ENCODE assay signal across 11 cellular contexts in the genomic region with DNA sequence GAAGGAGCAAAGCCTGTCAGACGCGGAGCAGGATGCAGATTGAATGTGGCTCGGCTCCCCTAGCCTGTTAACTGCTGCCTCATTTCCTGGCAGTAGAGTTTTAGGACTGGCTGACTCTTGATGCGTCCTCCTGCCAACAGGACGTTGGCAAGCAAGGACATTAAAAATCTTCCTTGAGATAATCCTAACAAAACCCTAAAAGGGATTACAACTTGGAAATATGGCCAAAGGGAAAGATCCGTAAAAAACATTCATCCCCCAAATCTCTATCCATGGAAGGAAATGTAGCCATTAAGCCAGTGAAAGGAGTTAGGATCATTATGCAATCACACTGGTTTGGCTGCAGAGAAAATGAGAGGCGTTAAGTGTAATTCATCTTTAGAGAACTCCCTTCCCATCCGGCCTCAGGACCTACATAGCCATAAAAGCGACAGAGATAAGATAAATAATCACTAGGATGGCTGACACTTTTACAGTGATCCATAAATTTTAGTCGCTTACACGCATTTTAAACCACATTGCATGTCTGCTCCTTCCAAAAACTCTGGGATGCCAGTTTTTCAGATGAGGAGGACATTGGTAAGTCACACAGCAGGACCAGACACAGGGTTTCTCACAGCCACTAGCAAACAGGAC. TPM values are rescaled to one million over a fixed set of nuclear protein-coding genes. Genes with fewer than 3 reads are reported as not detected.
A peak's percentile ranks its signal among the peaks of the same experiment; 100 is the strongest.
DNase-seq lines count a peak whose midpoint lies in the region; ATAC-seq and TF ChIP-seq lines count a peak whose summit lies in the region.
"Had no signal": no experiment of that assay in that cellular context is flagged by ENCODE, and none has a peak within 500 bp of the region (broad histone marks: within the 10 kb centered on the region; RNA-seq: fewer than 3 reads in every experiment).

No MANE protein-coding gene starts in this region.

- H3K27ac Mint-ChIP-seq in natural killer cell treated with Interleukin-12 subunit alpha and Interleukin-12 subunit beta and Interleukin-15 and Interleukin-18, amount 100 ng/mL, for 72 hours: no peak overlapping the region
- no peak overlapping the region for H3K27ac Mint-ChIP-seq in activated naive CD8-positive, alpha-beta T cell treated with anti-CD3 and anti-CD28 coated beads, Interleukin-2, amount 50 U/mL, for 24 hours

- H3K36me3 Mint-ChIP-seq in natural killer cell treated with Interleukin-12 subunit alpha and Interleukin-12 subunit beta and Interleukin-15 and Interleukin-18, amount 100 ng/mL, for 72 hours: no peaks in the 10 kb centered on the region
- H3K36me3 Mint-ChIP-seq in activated naive CD8-positive, alpha-beta T cell treated with anti-CD3 and anti-CD28 coated beads, Interleukin-2, amount 50 U/mL, for 24 hours (ENCODE audit: low read depth): no peaks in the 10 kb centered on the region

- H3K79me2 ChIP-seq in hepatocyte (no peaks in the 10 kb centered on the region), trophoblast cell (ENCODE audit: control insufficient read depth, insufficient read depth, low read length, poor library complexity) (no peaks in the 10 kb centered on the region)

- H3K79me1 ChIP-seq in trophoblast cell (ENCODE audit: low read length): no peaks in the 10 kb centered on the region

- no peak overlapping the region for H3K4me3 Mint-ChIP-seq in natural killer cell treated with Interleukin-12 subunit alpha and Interleukin-12 subunit beta and Interleukin-15 and Interleukin-18, amount 100 ng/mL, for 72 hours
- no peak overlapping the region for H3K4me3 Mint-ChIP-seq in activated naive CD8-positive, alpha-beta T cell treated with anti-CD3 and anti-CD28 coated beads, Interleukin-2, amount 50 U/mL, for 24 hours

- H2AFZ ChIP-seq in hepatocyte (no peak overlapping the region), trophoblast cell (ENCODE audit: insufficient read depth, low read length, poor library complexity) (no peak overlapping the region)

- H3K27ac ChIP-seq in right cardiac atrium (ENCODE audit: low read length) (no peak overlapping the region), SK-N-MC (peak overlapping the region; percentile 54; the same call in 1 of the 2 replicates), hepatocyte (no peak overlapping the region), aorta (ENCODE audit: low read depth in 1 of 2, low read length in 2 of 2) (no peak overlapping the region), trophoblast cell (ENCODE audit: low read depth, low read length) (no peak overlapping the region)
- H3K27ac ChIP-seq: BLaER1 treated with 17β-estradiol and CSF1 and Interleukin-3, amounts not matched to agents 10 nM and 100 nM; upper lobe of left lung had no signal

- H3K4me2 ChIP-seq in hepatocyte (peak overlapping the region; percentile 50), trophoblast cell (ENCODE audit: low read length) (no peak overlapping the region)
- H3K4me2 ChIP-seq: BLaER1 treated with 17β-estradiol and CSF1 and Interleukin-3, amounts not matched to agents 10 nM and 100 nM had no signal

- DNase-seq in right cardiac atrium (peak in 2 of 3 donors; percentile 18 to 64), cardiac septum (ENCODE audit: low spot score) (no peak), SK-N-MC (ENCODE audit: low read depth, low spot score) (peak; percentile 69), hepatocyte (ENCODE audit: low spot score) (peak; percentile 37), aorta (peak in 1 of 2 donors; percentile 49), trophoblast cell (no peak)
- DNase-seq in natural killer cell treated with Interleukin-12 subunit alpha and Interleukin-12 subunit beta and Interleukin-15 and Interleukin-18, amount 100 ng/mL, for 72 hours (ENCODE audit: low spot score): no peak
- no peak for DNase-seq in activated naive CD8-positive, alpha-beta T cell treated with anti-CD3 and anti-CD28 coated beads, Interleukin-2, amount 50 U/mL, for 24 hours
- DNase-seq: central memory CD4-positive, alpha-beta T cell; upper lobe of left lung had no signal

- no peak overlapping the region for H4K91ac ChIP-seq in trophoblast cell (ENCODE audit: low read depth, low read length)

- H3K4me1 ChIP-seq in right cardiac atrium (ENCODE audit: control insufficient read depth, insufficient read depth, low read length): peaks cover 2% of the 10 kb centered on the region
- peaks cover 13% of the 10 kb centered on the region for H3K4me1 ChIP-seq in hepatocyte (ENCODE audit: insufficient read depth)
- peaks cover 0 to 8% of the 10 kb centered on the region in 2 donors for H3K4me1 ChIP-seq in aorta (ENCODE audit: control insufficient read depth in 1 of 2, insufficient read depth in 2 of 2, low read length in 2 of 2)
- no peaks in the 10 kb centered on the region for H3K4me1 ChIP-seq in trophoblast cell (ENCODE audit: control insufficient read depth in 1 of 2, insufficient read depth in 2 of 2, low read length in 2 of 2)

- no peaks in the 10 kb centered on the region for H3K9me3 Mint-ChIP-seq in natural killer cell treated with Interleukin-12 subunit alpha and Interleukin-12 subunit beta and Interleukin-15 and Interleukin-18, amount 100 ng/mL, for 72 hours
- peaks cover 3% of the 10 kb centered on the region for H3K9me3 Mint-ChIP-seq in activated naive CD8-positive, alpha-beta T cell treated with anti-CD3 and anti-CD28 coated beads, Interleukin-2, amount 50 U/mL, for 24 hours

- H3K4me3 ChIP-seq in right cardiac atrium (ENCODE audit: low read length) (no peak overlapping the region), SK-N-MC (peak overlapping the region; percentile 68), hepatocyte (no peak overlapping the region), aorta (ENCODE audit: low read length in 2 of 2) (no peak overlapping the region), trophoblast cell (ENCODE audit: low read depth, low read length) (no peak overlapping the region)
- H3K4me3 ChIP-seq: BLaER1 treated with 17β-estradiol and CSF1 and Interleukin-3, amounts not matched to agents 10 nM and 100 nM; upper lobe of left lung had no signal

- 23% methylated on average over 11 of the region's 11 CpGs for WGBS in right cardiac atrium
- 26% methylated on average over 11 of the region's 11 CpGs for WGBS in hepatocyte (ENCODE audit: low lambda C conversion rate, missing lambda C conversion rate)
- 14 to 15% methylated on average over 11 of the region's 11 CpGs for WGBS in aorta, 2 donors
- no CpG with 5 or more reads among the region's 11 CpGs for WGBS in trophoblast cell (ENCODE audit: extremely low coverage, insufficient coverage, insufficient read length)

- H3K18ac ChIP-seq in trophoblast cell (ENCODE audit: low read length): no peak overlapping the region

- no peak for TF ChIP-seq CTCF in hepatocyte (IDR thresholded peaks at IDR 0.05; ENCODE audit: poor library complexity)

- H3K9ac ChIP-seq in SK-N-MC (ENCODE audit: insufficient read length) (no peak overlapping the region), trophoblast cell (ENCODE audit: low read length) (no peak overlapping the region)
- H3K9ac ChIP-seq: BLaER1 treated with 17β-estradiol and CSF1 and Interleukin-3, amounts not matched to agents 10 nM and 100 nM had no signal

- no peaks in the 10 kb centered on the region for H3K9me2 ChIP-seq in hepatocyte (replicated peaks; ENCODE audit: insufficient read depth)

- ATAC-seq in right cardiac atrium (peak; percentile 65 to 86), aorta (ENCODE audit: low FRiP score) (peak; percentile 81)
- no peak for ATAC-seq in natural killer cell treated with Interleukin-12 subunit alpha and Interleukin-12 subunit beta and Interleukin-15 and Interleukin-18, amount 100 ng/mL, for 72 hours
- no peak for ATAC-seq in activated naive CD8-positive, alpha-beta T cell treated with anti-CD3 and anti-CD28 coated beads, Interleukin-2, amount 50 U/mL, for 24 hours

- no peak overlapping the region for H3K14ac ChIP-seq in trophoblast cell (ENCODE audit: low read length)

- H3K23ac ChIP-seq in trophoblast cell (ENCODE audit: low read length): no peak overlapping the region

- H4K20me1 ChIP-seq in hepatocyte (ENCODE audit: insufficient read depth, poor library complexity, severe bottlenecking): no peaks in the 10 kb centered on the region
- H4K20me1 ChIP-seq: BLaER1 treated with 17β-estradiol and CSF1 and Interleukin-3, amounts not matched to agents 10 nM and 100 nM had no signal

- no peak overlapping the region for H2BK12ac ChIP-seq in trophoblast cell (ENCODE audit: low read length)

- no peak overlapping the region for H4K8ac ChIP-seq in trophoblast cell (ENCODE audit: low read depth, low read length)

- H3K27me3 Mint-ChIP-seq in natural killer cell treated with Interleukin-12 subunit alpha and Interleukin-12 subunit beta and Interleukin-15 and Interleukin-18, amount 100 ng/mL, for 72 hours: peaks cover 7 to 8% of the 10 kb centered on the region in 2 donors
- peaks cover 20% of the 10 kb centered on the region for H3K27me3 Mint-ChIP-seq in activated naive CD8-positive, alpha-beta T cell treated with anti-CD3 and anti-CD28 coated beads, Interleukin-2, amount 50 U/mL, for 24 hours

- H3K4me1 Mint-ChIP-seq in natural killer cell treated with Interleukin-12 subunit alpha and Interleukin-12 subunit beta and Interleukin-15 and Interleukin-18, amount 100 ng/mL, for 72 hours (ENCODE audit: low read depth in 2 of 2): no peaks in the 10 kb centered on the region
- peaks cover 2% of the 10 kb centered on the region for H3K4me1 Mint-ChIP-seq in activated naive CD8-positive, alpha-beta T cell treated with anti-CD3 and anti-CD28 coated beads, Interleukin-2, amount 50 U/mL, for 24 hours

- H3K36me3 ChIP-seq in SK-N-MC (ENCODE audit: insufficient read depth, low read length): no peaks in the 10 kb centered on the region
- H3K36me3 ChIP-seq in hepatocyte (replicated peaks; ENCODE audit: insufficient read depth, low read depth): no peaks in the 10 kb centered on the region
- no peaks in the 10 kb centered on the region for H3K36me3 ChIP-seq in aorta (ENCODE audit: control insufficient read depth in 1 of 2, insufficient read depth in 2 of 2, low read length in 1 of 2)
- H3K36me3 ChIP-seq in trophoblast cell (ENCODE audit: control insufficient read depth in 1 of 2, insufficient read depth in 2 of 2, low read length in 2 of 2): no peaks in the 10 kb centered on the region
- H3K36me3 ChIP-seq: BLaER1 treated with 17β-estradiol and CSF1 and Interleukin-3, amounts not matched to agents 10 nM and 100 nM; upper lobe of left lung had no signal

- H2BK5ac ChIP-seq in trophoblast cell (ENCODE audit: low read depth, low read length, poor library complexity): no peak overlapping the region

- no peak overlapping the region for H3K4ac ChIP-seq in trophoblast cell (ENCODE audit: low read depth, low read length)

- no peaks in the 10 kb centered on the region for H3K27me3 ChIP-seq in right cardiac atrium (ENCODE audit: control insufficient read depth, insufficient read depth)
- no peaks in the 10 kb centered on the region for H3K27me3 ChIP-seq in hepatocyte
- no peaks in the 10 kb centered on the region for H3K27me3 ChIP-seq in aorta (ENCODE audit: control insufficient read depth in 1 of 2, insufficient read depth in 2 of 2, low read length in 1 of 2)
- H3K27me3 ChIP-seq in trophoblast cell (ENCODE audit: insufficient read depth, low read length): no peaks in the 10 kb centered on the region
- H3K27me3 ChIP-seq: BLaER1 treated with 17β-estradiol and CSF1 and Interleukin-3, amounts not matched to agents 10 nM and 100 nM; upper lobe of left lung had no signal

- intact Hi-C loops in right cardiac atrium (cut with DNase I) (no loop called here), cardiac septum (cut with DNase I) (no loop called here), aorta (cut with DNase I) (no loop called here)

- no peaks in the 10 kb centered on the region for H3K9me3 ChIP-seq in right cardiac atrium (ENCODE audit: control insufficient read depth, low read length)
- no peaks in the 10 kb centered on the region for H3K9me3 ChIP-seq in SK-N-MC (ENCODE audit: low read depth, low read length)
- H3K9me3 ChIP-seq in hepatocyte (ENCODE audit: low read depth): no peaks in the 10 kb centered on the region
- H3K9me3 ChIP-seq in aorta (ENCODE audit: control insufficient read depth, low read length): no peaks in the 10 kb centered on the region
- H3K9me3 ChIP-seq in trophoblast cell (ENCODE audit: insufficient read depth, low read depth, low read length): no peaks in the 10 kb centered on the region
- H3K9me3 ChIP-seq: upper lobe of left lung had no signal

- no peak overlapping the region for H2AK5ac ChIP-seq in trophoblast cell (ENCODE audit: low read length)

- H2BK120ac ChIP-seq in trophoblast cell (ENCODE audit: insufficient read depth, low read length, poor library complexity): no peak overlapping the region

- H4K12ac ChIP-seq in trophoblast cell (ENCODE audit: low read depth, low read length): no peak overlapping the region

RNA-seq across cellular contexts. Expression of gene C3orf80, which starts 44.5 kb away (rescaled TPM):
- total RNA-seq in right cardiac atrium (under 1 TPM; 0.20 to 0.76 (median 0.56) TPM), cardiac septum (0.94 TPM), hepatocyte (0.32 and 0.47 TPM in 2 replicates), aorta (1 to 10 TPM in 1 of 2 donors, under 1 TPM in 1; 0.49 to 1.1 TPM)
- polyA plus RNA-seq in right cardiac atrium (0.16 TPM), hepatocyte (0.46 and 0.55 TPM in 2 replicates), aorta (under 1 TPM; 0.13 to 0.41 TPM)
- polyA plus RNA-seq in trophoblast cell (2013): 0.07 TPM in 2 replicates
- total RNA-seq in natural killer cell treated with Interleukin-12 subunit alpha and Interleukin-12 subunit beta and Interleukin-15 and Interleukin-18, amount 100 ng/mL, for 72 hours: not detected

Comparison
In these comparisons a context has a peak if more than half of its experiments do, and no peak if none do; other contexts are left out.
1. DNase-seq: peak in right cardiac atrium (2 of 3), SK-N-MC (single experiment) and hepatocyte (single experiment); none in cardiac septum (single experiment), trophoblast cell (0 of 2), natural killer cell treated with Interleukin-12 subunit alpha and Interleukin-12 subunit beta and Interleukin-15 and Interleukin-18, amount 100 ng/mL, for 72 hours (single experiment) and activated naive CD8-positive, alpha-beta T cell treated with anti-CD3 and anti-CD28 coated beads, Interleukin-2, amount 50 U/mL, for 24 hours (single experiment).
2. ATAC-seq: peak in right cardiac atrium (2 of 2) and aorta (single experiment); none in natural killer cell treated with Interleukin-12 subunit alpha and Interleukin-12 subunit beta and Interleukin-15 and Interleukin-18, amount 100 ng/mL, for 72 hours (0 of 2) and activated naive CD8-positive, alpha-beta T cell treated with anti-CD3 and anti-CD28 coated beads, Interleukin-2, amount 50 U/mL, for 24 hours (single experiment).